ENCODE assay signal across 8 cellular contexts in genomic region chrX:148500428-148501120, GRCh38. TPM values are rescaled to one million over a fixed set of nuclear protein-coding genes. Genes with fewer than 3 reads are reported as not detected.
A peak's percentile ranks its signal among the peaks of the same experiment; 100 is the strongest.
DNase-seq lines count a peak whose midpoint lies in the region; ATAC-seq and TF ChIP-seq lines count a peak whose summit lies in the region.

Gene AFF2 (plus strand): TSS chrX:148500617. CDS start chrX:148501098, 481 bp downstream.

- TF ChIP-seq EP300 in transverse colon (IDR thresholded peaks at IDR 0.05; ENCODE audit: low read depth), result no peak

- intact Hi-C loops in A673 (cut with micrococcal nuclease; ENCODE audit: unreplicated experiment) (no loop called here), natural killer cell (cut with micrococcal nuclease) (no loop called here), transverse colon (cut with DNase I; ENCODE audit: low total_unique reads) (no loop called here)
- intact Hi-C loops in activated CD4-positive, alpha-beta memory T cell treated with anti-CD3 and anti-CD28 coated beads for 36 hours (cut with micrococcal nuclease), result loop anchor here (1.0 kb wide), 1 partner anchor 119 kb away; no protein-coding TSS in a partner anchor

- H3K36me3 ChIP-seq in A673 (ENCODE audit: insufficient read depth, low read length, poor library complexity, severe bottlenecking) (no peaks in the 10 kb centered on the region), transverse colon (no peaks in the 10 kb centered on the region)

- ATAC-seq in GM19351 (IDR thresholded peaks at IDR 0.05; ENCODE audit: unreplicated experiment) (peak; percentile 51), natural killer cell (peak; percentile 60 to 73 (median 73))

- no peak within 1 kb of the TSS for H3K27ac ChIP-seq in A673 (ENCODE audit: low read depth, low read length, poor library complexity, severe bottlenecking)
- no peak within 1 kb of the TSS for H3K27ac ChIP-seq in transverse colon

- no peaks in the 10 kb centered on the region for H3K4me1 ChIP-seq in A673 (ENCODE audit: insufficient read depth, low read length, poor library complexity, severe bottlenecking)
- H3K4me1 ChIP-seq in transverse colon, result peaks cover 0 to 8% (median 7%) of the 10 kb centered on the region in 4 donors

- POLR2A ChIA-PET in A673 (lab: Charles Lee; ENCODE audit: low non-redundant PET), result no interaction called here
- POLR2A ChIA-PET in activated CD4-positive, alpha-beta memory T cell treated with anti-CD3 and anti-CD28 coated beads for 36 hours (lab: Charles Lee), result interaction anchor here (1.3 kb wide), 1 partner anchor 119 kb away, joined by 3 read pairs; no protein-coding TSS in a partner anchor

- DNase-seq in A673 (ENCODE audit: low spot score) (peak; percentile 25), NB4 (ENCODE audit: low read depth) (peak; percentile 79), epithelial cell of esophagus (ENCODE audit: low read depth) (peak; percentile 18), natural killer cell (peak; percentile 18), transverse colon (no peak), UCSD-AML1 (lab: John Stamatoyannopoulos, UW; ENCODE audit: unreplicated experiment) (no peak)
- peak; percentile 50 for DNase-seq in activated CD4-positive, alpha-beta memory T cell treated with anti-CD3 and anti-CD28 coated beads for 36 hours

- WGBS in transverse colon (ENCODE audit: low coverage in 1 of 2), 2 donors, result 4 to 78% methylated on average over 9 to 95 of the region's 98 CpGs

- H3K27me3 ChIP-seq in A673 (replicated peaks; ENCODE audit: insufficient read depth, low read depth, low read length, poor library complexity), result peaks cover 36% of the 10 kb centered on the region
- peaks cover 43% of the 10 kb centered on the region for H3K27me3 ChIP-seq in transverse colon

- peak within 1 kb of the TSS; percentile 70 for H3K4me3 Mint-ChIP-seq in activated CD4-positive, alpha-beta memory T cell treated with anti-CD3 and anti-CD28 coated beads for 36 hours
- peak within 1 kb of the TSS; percentile 85 for H3K4me3 Mint-ChIP-seq in natural killer cell

- no TSS peak for BruUV-seq in A673 (replicated peaks; lab: Mats Ljungman, UMichigan)

- H3K4me3 ChIP-seq in A673 (ENCODE audit: low read depth, low read length, poor library complexity, severe bottlenecking) (no peak within 1 kb of the TSS), NB4 (ENCODE audit: low read depth, low read length) (peak within 1 kb of the TSS; percentile 77), epithelial cell of esophagus (ENCODE audit: low read length) (no peak within 1 kb of the TSS), transverse colon (peak within 1 kb of the TSS in 3 of 4 donors; percentile 22 to 52 (median 27))

- TF ChIP-seq CTCF in A673 (conservative IDR thresholded peaks at IDR 0.05; ENCODE audit: low read depth, low read length), result no peak
- TF ChIP-seq CTCF in NB4 (IDR thresholded peaks at IDR 0.05; ENCODE audit: low read depth, low read length), result no peak
- TF ChIP-seq CTCF in epithelial cell of esophagus (IDR thresholded peaks at IDR 0.05; ENCODE audit: insufficient read depth, low read depth, low read length, missing control alignments), result no peak
- TF ChIP-seq CTCF in natural killer cell (IDR thresholded peaks at IDR 0.05), result no peak
- TF ChIP-seq CTCF in transverse colon (IDR thresholded peaks at IDR 0.05), result no peak

- TF ChIP-seq POLR2A in NB4 (IDR thresholded peaks at IDR 0.05; ENCODE audit: extremely low read depth, insufficient read length), result no peak
- no peak for TF ChIP-seq POLR2A in transverse colon (IDR thresholded peaks at IDR 0.05)

- H3K36me3 Mint-ChIP-seq in activated CD4-positive, alpha-beta memory T cell treated with anti-CD3 and anti-CD28 coated beads for 36 hours, result no peaks in the 10 kb centered on the region
- no peaks in the 10 kb centered on the region for H3K36me3 Mint-ChIP-seq in natural killer cell

- no peak within 1 kb of the TSS for H3K27ac Mint-ChIP-seq in activated CD4-positive, alpha-beta memory T cell treated with anti-CD3 and anti-CD28 coated beads for 36 hours
- H3K27ac Mint-ChIP-seq in natural killer cell, result no peak within 1 kb of the TSS

- H3K9me3 Mint-ChIP-seq in activated CD4-positive, alpha-beta memory T cell treated with anti-CD3 and anti-CD28 coated beads for 36 hours, result no peaks in the 10 kb centered on the region
- H3K9me3 Mint-ChIP-seq in natural killer cell, result no peaks in the 10 kb centered on the region

- CTCF ChIA-PET in A673 (lab: Charles Lee), result no interaction called here
- CTCF ChIA-PET in activated CD4-positive, alpha-beta memory T cell treated with anti-CD3 and anti-CD28 coated beads for 36 hours (lab: Charles Lee), result interaction anchor here (1.1 kb wide), 1 partner anchor 30 kb away, joined by 4 read pairs; no protein-coding TSS in a partner anchor

- in situ Hi-C loops in transverse colon (cut with MboI; ENCODE audit: low pct_ligation_motif_present in 1 of 4, low pct_unique_long_range_greater_than_20kb in 1 of 4, low sequenced_read_pairs in 3 of 4), result no loop called here

- H3K27me3 Mint-ChIP-seq in activated CD4-positive, alpha-beta memory T cell treated with anti-CD3 and anti-CD28 coated beads for 36 hours, result peaks cover 5% of the 10 kb centered on the region
- H3K27me3 Mint-ChIP-seq in natural killer cell (ENCODE audit: low read depth in 2 of 2), result peaks cover 4 to 25% of the 10 kb centered on the region in 2 donors

- H3K9me3 ChIP-seq in A673 (ENCODE audit: low read depth, low read length, poor library complexity, severe bottlenecking) (no peaks in the 10 kb centered on the region), transverse colon (no peaks in the 10 kb centered on the region)

- peaks cover 6% of the 10 kb centered on the region for H3K4me1 Mint-ChIP-seq in activated CD4-positive, alpha-beta memory T cell treated with anti-CD3 and anti-CD28 coated beads for 36 hours (ENCODE audit: low read depth)
- peaks cover 0 to 5% of the 10 kb centered on the region in 2 donors for H3K4me1 Mint-ChIP-seq in natural killer cell

RNA-seq across cellular contexts. Expression of gene AFF2, which starts in this region (rescaled TPM):
- total RNA-seq in A673 (2021) (not detected in 2 replicates), natural killer cell (1 to 10 TPM in 1 of 3 donors, under 1 TPM in 2; 0.24 to 4.8 (median 0.79) TPM), transverse colon (under 1 TPM in 2 of 4 donors, not detected in 2; 0.27 to 0.32 TPM)
- under 1 TPM; 0.36 to 0.45 TPM for total RNA-seq in activated CD4-positive, alpha-beta memory T cell treated with anti-CD3 and anti-CD28 coated beads for 36 hours

Comparison
In these comparisons a context has a peak if more than half of its experiments do, and no peak if none do; other contexts are left out.
1. Peak in DNase-seq in A673; RNA of the gene not detected or under 1 TPM.
2. Peak in DNase-seq in activated CD4-positive, alpha-beta memory T cell treated with anti-CD3 and anti-CD28 coated beads for 36 hours; RNA of the gene not detected or under 1 TPM.
3. DNase-seq: peak in NB4 (single experiment), epithelial cell of esophagus (single experiment) and natural killer cell (single experiment); none in transverse colon (single experiment) and UCSD-AML1 (single experiment).
4. H3K4me3 ChIP-seq: peak in NB4 (single experiment) and transverse colon (3 of 4); none in A673 (single experiment) and epithelial cell of esophagus (single experiment).